ENCODE assay signal across 12 cellular contexts in genomic region chr13:26949701-26950345, GRCh38.
"Had no signal": no experiment of that assay in that cellular context is flagged by ENCODE, and none has a peak within 500 bp of the region (broad histone marks: within the 10 kb centered on the region; RNA-seq: fewer than 3 reads in every experiment).

No MANE protein-coding gene starts in this region.

- H3K36me3 Mint-ChIP-seq: activated CD4-positive, alpha-beta memory T cell treated with anti-CD3 and anti-CD28 coated beads for 36 hours had no signal

- H3K4me1 Mint-ChIP-seq: activated B cell treated with CpG ODN at 0.5 μM for 24 hours; central memory CD8-positive, alpha-beta T cell had no signal

- H3K27me3 ChIP-seq: tibial nerve, vagina had no signal

- H3K27me3 Mint-ChIP-seq: activated B cell treated with CpG ODN at 0.5 μM for 24 hours; stimulated activated naive CD8-positive, alpha-beta T cell treated with anti-CD3 and anti-CD28 coated beads, Interleukin-15, Interleukin-2, amounts not matched to agents 100 ng/mL and 50 ng/mL, for 24 hours had no signal

- H3K36me3 ChIP-seq: tibial nerve, vagina had no signal

- H3K4me3 Mint-ChIP-seq: activated B cell treated with CpG ODN at 0.5 μM for 24 hours; activated CD4-positive, alpha-beta memory T cell treated with anti-CD3 and anti-CD28 coated beads for 36 hours; central memory CD8-positive, alpha-beta T cell; stimulated activated naive CD8-positive, alpha-beta T cell treated with anti-CD3 and anti-CD28 coated beads, Interleukin-15, Interleukin-2, amounts not matched to agents 100 ng/mL and 50 ng/mL, for 24 hours had no signal

- H3K27ac Mint-ChIP-seq: activated B cell treated with CpG ODN at 0.5 μM for 24 hours; activated CD4-positive, alpha-beta memory T cell treated with anti-CD3 and anti-CD28 coated beads for 36 hours; stimulated activated naive CD8-positive, alpha-beta T cell treated with anti-CD3 and anti-CD28 coated beads, Interleukin-15, Interleukin-2, amounts not matched to agents 100 ng/mL and 50 ng/mL, for 24 hours had no signal

- DNase-seq: activated B cell treated with CpG ODN at 0.5 μM for 24 hours; activated CD4-positive, alpha-beta memory T cell treated with anti-CD3 and anti-CD28 coated beads for 36 hours; activated CD4-positive, alpha-beta T cell treated with anti-CD3 and anti-CD28 coated beads for 4 hours; anterior cingulate cortex; left ventricle myocardium superior; occipital lobe; stimulated activated CD4-positive, alpha-beta T cell treated with anti-CD3 and anti-CD28 coated beads, Interleukin-2, amount 100 ng/mL, for 24 hours had no signal

- H3K4me3 ChIP-seq: coronary artery, tibial nerve, vagina had no signal

- H3K4me1 ChIP-seq: tibial nerve had no signal

- ATAC-seq: left ventricle myocardium superior had no signal

- H3K9me3 ChIP-seq: tibial nerve, vagina had no signal

- H3K27ac ChIP-seq: coronary artery, tibial nerve, vagina had no signal

- H3K9me3 Mint-ChIP-seq: activated B cell treated with CpG ODN at 0.5 μM for 24 hours; activated CD4-positive, alpha-beta memory T cell treated with anti-CD3 and anti-CD28 coated beads for 36 hours; central memory CD8-positive, alpha-beta T cell; stimulated activated naive CD8-positive, alpha-beta T cell treated with anti-CD3 and anti-CD28 coated beads, Interleukin-15, Interleukin-2, amounts not matched to agents 100 ng/mL and 50 ng/mL, for 24 hours had no signal
